In the genomic region with DNA sequence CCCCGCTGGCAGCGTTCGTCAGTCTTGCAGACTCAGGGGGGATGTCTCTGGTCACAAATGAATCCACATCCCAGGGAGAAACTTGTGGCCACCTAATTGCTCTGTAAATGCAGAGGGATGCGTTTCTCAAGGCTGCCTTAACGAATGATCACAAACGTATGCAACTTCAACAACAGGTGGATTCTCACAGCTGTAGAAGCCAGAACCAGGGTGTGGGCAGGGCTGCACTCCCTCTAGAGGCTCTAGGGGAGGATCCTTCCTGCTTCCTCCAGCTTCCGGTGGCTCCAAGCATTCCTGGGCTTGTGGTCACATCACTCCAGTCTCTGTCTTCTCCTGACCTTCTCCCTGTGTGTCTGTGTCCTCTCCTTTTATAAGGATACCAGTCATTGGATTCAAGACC, we compare ENCODE assay signal across 21 cellular contexts. TPM values are rescaled to one million over a fixed set of nuclear protein-coding genes. Genes with fewer than 3 reads are reported as not detected.
DNase-seq lines count a peak whose midpoint lies in the region; ATAC-seq and TF ChIP-seq lines count a peak whose summit lies in the region.
"Had no signal": no experiment of that assay in that cellular context is flagged by ENCODE, and none has a peak within 500 bp of the region (broad histone marks: within the 10 kb centered on the region; RNA-seq: fewer than 3 reads in every experiment).

No MANE protein-coding gene starts in this region.

- H3K9me2 ChIP-seq in OCI-LY7 (ENCODE audit: insufficient read depth, low read length) = no peaks in the 10 kb centered on the region

- TF ChIP-seq CTCF in OCI-LY7 (conservative IDR thresholded peaks at IDR 0.05; ENCODE audit: low read length) (no peak), fibroblast of mammary gland (conservative IDR thresholded peaks at IDR 0.05; ENCODE audit: control insufficient read depth, insufficient read depth, low read depth, low read length) (peak; percentile 5), spleen (IDR thresholded peaks at IDR 0.05 in 8 of 11, conservative IDR thresholded peaks at IDR 0.05 in 3 of 11) (no peak)

- H3K36me3 ChIP-seq in OCI-LY7 (ENCODE audit: insufficient read depth, low read length) (peaks cover 3% of the 10 kb centered on the region; the same call in 1 of the 2 replicates), spleen (no peaks in the 10 kb centered on the region)
- H3K36me3 ChIP-seq: heart left ventricle, left lung had no signal

- BruUV-seq in OCI-LY7 (replicated peaks; lab: Mats Ljungman, UMichigan) = no TSS peak

- 0 out of 2 replicates have a peak, but pooled peaks cover 4% of the 10 kb centered on the region for H3K9me3 ChIP-seq in OCI-LY7 (ENCODE audit: low read length)
- H3K9me3 ChIP-seq in spleen = peaks cover 0 to 17% (median 16%) of the 10 kb centered on the region in 8 donors

- CTCF ChIA-PET in OCI-LY7 (lab: Charles Lee; ENCODE audit: unreplicated experiment) (no interaction called here), HEK293T (lab: Yijun Ruan, JAX) (interaction anchor here (0.9 to 1.0 kb wide), 2 partner anchors 50 to 73 kb away, joined by 3 to 4 read pairs; no protein-coding TSS in a partner anchor)

- H3K4me1 ChIP-seq in OCI-LY7 (ENCODE audit: insufficient read depth, low read length, poor library complexity, severe bottlenecking) (peaks cover 31% of the 10 kb centered on the region), spleen (peaks cover 18 to 27% (median 22%) of the 10 kb centered on the region in 6 donors)

- H4K20me1 ChIP-seq in OCI-LY7 (ENCODE audit: insufficient read depth, low read length) = no peaks in the 10 kb centered on the region

- no peak overlapping the region for H2AFZ ChIP-seq in OCI-LY7 (ENCODE audit: low read length)

- H3K4me3 ChIP-seq in OCI-LY7 (ENCODE audit: low read depth, low read length, poor library complexity, severe bottlenecking) (no peak overlapping the region), fibroblast of mammary gland (ENCODE audit: control insufficient read depth, low read depth, low read length) (no peak overlapping the region), spleen (no peak overlapping the region)
- H3K4me3 ChIP-seq: GM12878, heart left ventricle, left lung had no signal

- peak overlapping the region; percentile 96; the same call in 1 of the 2 replicates for H3K4me2 ChIP-seq in OCI-LY7 (ENCODE audit: low read length)

- H3K27me3 ChIP-seq in spleen (replicated peaks in 1 of 7) = no peaks in the 10 kb centered on the region
- H3K27me3 ChIP-seq: heart left ventricle, left lung had no signal

- DNase-seq in ELR (ENCODE audit: low read depth) = peak; percentile 50
- peak; percentile 16 for DNase-seq in OCI-LY7 (ENCODE audit: low spot score)
- DNase-seq in fibroblast of mammary gland (ENCODE audit: low read depth) = peak; percentile 19
- peak; percentile 31 for DNase-seq in spleen
- no peak for DNase-seq in hepatic stellate cell (ENCODE audit: low spot score)
- no peak for DNase-seq in HEK293T (ENCODE audit: extremely low spot score)
- no peak for DNase-seq in ecto neural progenitor cell (ENCODE audit: low spot score)
- DNase-seq: activated CD4-positive, alpha-beta T cell treated with anti-CD3 and anti-CD28 coated beads for 36 hours; activated CD8-positive, alpha-beta memory T cell treated with anti-CD3 and anti-CD28 coated beads for 24 hours; activated T-cell treated with anti-CD3 and anti-CD28 coated beads, Interleukin-2, amount 50 U/mL, for 24 hours; amniotic stem cell; CD4-positive, alpha-beta memory T cell; heart left ventricle; left lung; NCI-H1436 treated with DMSO at 0.1 percent for 48 hours; NCI-H748 treated with DMSO at 0.1 percent for 48 hours; nephron progenitor cell; substantia nigra; T-cell had no signal

- intact Hi-C loops in OCI-LY7 (cut with micrococcal nuclease; ENCODE audit: unreplicated experiment) = loop anchor here (5.0 to 10.0 kb wide), 3 partner anchors 67 to 336 kb away; a partner anchor contains a TSS
- intact Hi-C loops in spleen (cut with DNase I; ENCODE audit: low total_unique reads) = loop anchor here (5.0 kb wide), 1 partner anchor 53 kb away; a partner anchor contains a TSS

- H3K79me2 ChIP-seq in OCI-LY7 (ENCODE audit: insufficient read depth, low read depth, low read length) = peaks cover 3% of the 10 kb centered on the region; the same call in 1 of the 2 replicates

- ATAC-seq in SK-N-SH treated with all-trans-retinoic acid at 6 μM for 48 hours = no peak
- ATAC-seq: activated CD4-positive, alpha-beta T cell treated with anti-CD3 and anti-CD28 coated beads for 36 hours; GM12878; heart left ventricle; left lung; T-cell had no signal

- H3K27ac ChIP-seq in OCI-LY7 (ENCODE audit: low read depth, low read length, poor library complexity, severe bottlenecking) = no peak overlapping the region
- H3K27ac ChIP-seq in spleen = no peak overlapping the region
- H3K27ac ChIP-seq: left lung had no signal

- POLR2A ChIA-PET in OCI-LY7 (lab: Charles Lee) = no interaction called here
- POLR2A ChIA-PET in HEK293T (lab: Yijun Ruan, JAX) = interaction anchor here (4.0 kb wide), 1 partner anchor 52 kb away, joined by 37 read pairs; a partner anchor contains a TSS

- no peak for TF ChIP-seq POLR2A in spleen (IDR thresholded peaks at IDR 0.05)

- WGBS in spleen, 5 donors = 80 to 90% (median 88%) methylated on average over 7 of the region's 7 CpGs

TF ChIP-seq in HEK293T, 16 proteins besides CTCF, POLR2A, EP300 and RAD21:
- TF ChIP-seq CTBP1 (IDR thresholded peaks at IDR 0.05; ENCODE audit: borderline replicate concordance) (no peak), NFRKB (IDR thresholded peaks at IDR 0.05) (no peak), LEF1 (IDR thresholded peaks at IDR 0.05; ENCODE audit: borderline replicate concordance) (no peak), SUZ12 (IDR thresholded peaks at IDR 0.05) (no peak), SP1 (IDR thresholded peaks at IDR 0.05) (no peak), ARNT (IDR thresholded peaks at IDR 0.05) (no peak), TARDBP (IDR thresholded peaks at IDR 0.05) (no peak), FOXM1 (IDR thresholded peaks at IDR 0.05; ENCODE audit: borderline replicate concordance) (no peak), ZNF384 (IDR thresholded peaks at IDR 0.05) (no peak), L3MBTL2 (conservative IDR thresholded peaks at IDR 0.05) (no peak), BHLHE40 (IDR thresholded peaks at IDR 0.05; ENCODE audit: borderline replicate concordance) (no peak), FOXA1 (IDR thresholded peaks at IDR 0.05) (no peak), HDGF (IDR thresholded peaks at IDR 0.05; ENCODE audit: borderline replicate concordance) (no peak), FOXK2 (IDR thresholded peaks at IDR 0.05) (no peak), ELF4 (IDR thresholded peaks at IDR 0.05) (no peak)
- TF ChIP-seq, protein P1, sequence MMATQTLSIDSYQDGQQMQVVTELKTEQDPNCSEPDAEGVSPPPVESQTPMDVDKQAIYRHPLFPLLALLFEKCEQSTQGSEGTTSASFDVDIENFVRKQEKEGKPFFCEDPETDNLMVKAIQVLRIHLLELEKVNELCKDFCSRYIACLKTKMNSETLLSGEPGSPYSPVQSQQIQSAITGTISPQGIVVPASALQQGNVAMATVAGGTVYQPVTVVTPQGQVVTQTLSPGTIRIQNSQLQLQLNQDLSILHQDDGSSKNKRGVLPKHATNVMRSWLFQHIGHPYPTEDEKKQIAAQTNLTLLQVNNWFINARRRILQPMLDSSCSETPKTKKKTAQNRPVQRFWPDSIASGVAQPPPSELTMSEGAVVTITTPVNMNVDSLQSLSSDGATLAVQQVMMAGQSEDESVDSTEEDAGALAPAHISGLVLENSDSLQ (IDR thresholded peaks at IDR 0.05) = no peak

TF ChIP-seq in SK-N-SH treated with all-trans-retinoic acid at 6 μM for 48 hours, 23 proteins besides CTCF, POLR2A, EP300 and RAD21 (continues in another document):
- TF ChIP-seq, protein P2, sequence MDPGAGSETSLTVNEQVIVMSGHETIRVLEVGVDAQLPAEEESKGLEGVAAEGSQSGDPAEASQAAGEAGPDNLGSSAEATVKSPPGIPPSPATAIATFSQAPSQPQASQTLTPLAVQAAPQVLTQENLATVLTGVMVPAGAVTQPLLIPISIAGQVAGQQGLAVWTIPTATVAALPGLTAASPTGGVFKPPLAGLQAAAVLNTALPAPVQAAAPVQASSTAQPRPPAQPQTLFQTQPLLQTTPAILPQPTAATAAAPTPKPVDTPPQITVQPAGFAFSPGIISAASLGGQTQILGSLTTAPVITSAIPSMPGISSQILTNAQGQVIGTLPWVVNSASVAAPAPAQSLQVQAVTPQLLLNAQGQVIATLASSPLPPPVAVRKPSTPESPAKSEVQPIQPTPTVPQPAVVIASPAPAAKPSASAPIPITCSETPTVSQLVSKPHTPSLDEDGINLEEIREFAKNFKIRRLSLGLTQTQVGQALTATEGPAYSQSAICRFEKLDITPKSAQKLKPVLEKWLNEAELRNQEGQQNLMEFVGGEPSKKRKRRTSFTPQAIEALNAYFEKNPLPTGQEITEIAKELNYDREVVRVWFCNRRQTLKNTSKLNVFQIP (CRISPR knock-in tag; IDR thresholded peaks at IDR 0.05; ENCODE audit: borderline replicate concordance, low read depth) = no peak
- TF ChIP-seq CSDC2 (CRISPR knock-in tag; IDR thresholded peaks at IDR 0.05) = no peak
- no peak for TF ChIP-seq ZNF70 (CRISPR knock-in tag; IDR thresholded peaks at IDR 0.05)
- no peak for TF ChIP-seq ZFP30 (CRISPR knock-in tag; IDR thresholded peaks at IDR 0.05)
- no peak for TF ChIP-seq RARB (CRISPR knock-in tag; IDR thresholded peaks at IDR 0.05)
- no peak for TF ChIP-seq ZNF8 (CRISPR knock-in tag; IDR thresholded peaks at IDR 0.05)
- no peak for TF ChIP-seq TOX (CRISPR knock-in tag; IDR thresholded peaks at IDR 0.05; ENCODE audit: borderline replicate concordance)
- no peak for TF ChIP-seq GLIS3 (CRISPR knock-in tag; IDR thresholded peaks at IDR 0.05)
- TF ChIP-seq, protein P3, sequence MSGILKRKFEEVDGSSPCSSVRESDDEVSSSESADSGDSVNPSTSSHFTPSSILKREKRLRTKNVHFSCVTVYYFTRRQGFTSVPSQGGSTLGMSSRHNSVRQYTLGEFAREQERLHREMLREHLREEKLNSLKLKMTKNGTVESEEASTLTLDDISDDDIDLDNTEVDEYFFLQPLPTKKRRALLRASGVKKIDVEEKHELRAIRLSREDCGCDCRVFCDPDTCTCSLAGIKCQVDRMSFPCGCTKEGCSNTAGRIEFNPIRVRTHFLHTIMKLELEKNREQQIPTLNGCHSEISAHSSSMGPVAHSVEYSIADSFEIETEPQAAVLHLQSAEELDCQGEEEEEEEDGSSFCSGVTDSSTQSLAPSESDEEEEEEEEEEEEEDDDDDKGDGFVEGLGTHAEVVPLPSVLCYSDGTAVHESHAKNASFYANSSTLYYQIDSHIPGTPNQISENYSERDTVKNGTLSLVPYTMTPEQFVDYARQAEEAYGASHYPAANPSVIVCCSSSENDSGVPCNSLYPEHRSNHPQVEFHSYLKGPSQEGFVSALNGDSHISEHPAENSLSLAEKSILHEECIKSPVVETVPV (CRISPR knock-in tag; IDR thresholded peaks at IDR 0.05) = no peak

RNA-seq across cellular contexts. Expression of a gene that starts 3.3 kb away (rescaled TPM):
- total RNA-seq in OCI-LY7 (2014; rRNA removed; shearing (Covaris generic)) = 6.7 and 11.2 TPM in 2 replicates
- total RNA-seq in OCI-LY7 (2022) = 28.4 and 38.9 TPM in 2 replicates
- 10 to 100 TPM; 15.5 to 28.3 (median 18.6) TPM for total RNA-seq in spleen
- polyA plus RNA-seq in spleen = 1 to 10 TPM; 4.3 to 7.2 (median 4.4) TPM

RNA-seq across cellular contexts. Expression of a gene that starts 53.3 kb away (rescaled TPM):
- 44.7 and 54.2 TPM in 2 replicates for total RNA-seq in OCI-LY7 (2014; rRNA removed; shearing (Covaris generic))
- total RNA-seq in OCI-LY7 (2022) = 53.7 and 54.4 TPM in 2 replicates
- 10 to 100 TPM; 17.6 to 37.6 (median 31.9) TPM for total RNA-seq in spleen
- 10 to 100 TPM; 14.0 to 20.1 (median 15.0) TPM for polyA plus RNA-seq in spleen

Comparison
In these comparisons a context has a peak if more than half of its experiments do, and no peak if none do; other contexts are left out.
1. DNase-seq: peak in ELR (single experiment), OCI-LY7 (single experiment), fibroblast of mammary gland (single experiment) and spleen (single experiment); none in hepatic stellate cell (single experiment), HEK293T (single experiment) and ecto neural progenitor cell (single experiment).